14 cellular contexts compared by ENCODE assay signal in the genomic region with DNA sequence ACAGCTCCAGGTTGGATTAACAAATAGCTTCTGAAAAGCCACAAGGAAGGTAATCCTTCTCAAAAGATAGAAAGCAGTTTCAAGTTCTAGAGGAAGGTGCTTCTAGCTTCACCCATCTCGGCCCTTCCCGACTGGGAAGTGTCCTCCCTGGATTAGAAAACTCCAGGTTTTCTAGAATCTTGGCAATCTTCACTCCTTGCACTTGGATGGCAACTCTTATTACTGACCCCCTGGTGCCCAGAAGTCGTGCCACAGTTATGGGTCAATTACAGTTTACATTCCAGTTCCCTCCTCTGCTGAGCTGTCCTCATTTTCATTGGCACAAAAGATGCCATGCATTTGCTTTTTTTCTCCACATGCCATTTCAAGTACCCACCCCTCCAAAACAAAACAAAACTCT.
DNase-seq lines count a peak whose midpoint lies in the region; ATAC-seq and TF ChIP-seq lines count a peak whose summit lies in the region.
"Had no signal": no experiment of that assay in that cellular context is flagged by ENCODE, and none has a peak within 500 bp of the region (broad histone marks: within the 10 kb centered on the region; RNA-seq: fewer than 3 reads in every experiment).

No MANE protein-coding gene starts in this region.

- TF ChIP-seq CTCF in liver (IDR thresholded peaks at IDR 0.05; ENCODE audit: low read depth, low read length, missing input control) (no peak), right lobe of liver (IDR thresholded peaks at IDR 0.05) (no peak), parathyroid adenoma (IDR thresholded peaks at IDR 0.05) (no peak)

- H3K4me1 ChIP-seq in liver (ENCODE audit: control insufficient read depth in 4 of 4, insufficient read depth in 4 of 4, low read length in 3 of 4), result no peaks in the 10 kb centered on the region
- peaks cover 0 to 7% (median 0%) of the 10 kb centered on the region in 4 donors for H3K4me1 ChIP-seq in right lobe of liver
- peaks cover 11 to 22% of the 10 kb centered on the region in 2 donors for H3K4me1 ChIP-seq in duodenal mucosa (ENCODE audit: control insufficient read depth in 1 of 2, insufficient read depth in 2 of 2, low read length in 2 of 2)
- peaks cover 10% of the 10 kb centered on the region for H3K4me1 ChIP-seq in parathyroid adenoma

- peaks cover 11% of the 10 kb centered on the region for H3K79me2 ChIP-seq in parathyroid adenoma

- H3K36me3 ChIP-seq in liver (ENCODE audit: control insufficient read depth in 4 of 4, insufficient read depth in 3 of 4, low read depth in 1 of 4, low read length in 3 of 4), result peaks cover 0 to 14% (median 3%) of the 10 kb centered on the region in 4 donors
- H3K36me3 ChIP-seq in right lobe of liver, result peaks cover 0 to 4% (median 0%) of the 10 kb centered on the region in 4 donors
- H3K36me3 ChIP-seq in duodenal mucosa (ENCODE audit: control insufficient read depth in 1 of 2, insufficient read depth in 2 of 2, low read length in 2 of 2), result peaks cover 6 to 28% of the 10 kb centered on the region in 2 donors
- H3K36me3 ChIP-seq in parathyroid adenoma (ENCODE audit: control insufficient read depth, insufficient read depth, low read length), result no peaks in the 10 kb centered on the region

- DNase-seq in right lobe of liver (no peak), OCI-M1 (lab: John Stamatoyannopoulos, UW) (no peak), NCI-H524 treated with DMSO at 0.1 percent for 48 hours (lab: John Stamatoyannopoulos, UW) (no peak), middle frontal gyrus (ENCODE audit: extremely low spot score, low spot score) (no peak)
- DNase-seq: activated CD4-positive, alpha-beta T cell treated with anti-CD3 and anti-CD28 coated beads, Interleukin-2, amount 50 U/mL, for 48 hours; DMS53; effector memory CD4-positive, alpha-beta T cell; naive B cell; NCI-H1436 had no signal

- 76% methylated on average over 3 of the region's 3 CpGs for WGBS in liver
- WGBS in right lobe of liver (ENCODE audit: insufficient coverage, low coverage, low lambda C conversion rate, missing lambda C conversion rate), result 50% methylated on average over 2 of the region's 3 CpGs

- H3K4me3 ChIP-seq in liver (ENCODE audit: low read depth in 1 of 3, low read length in 3 of 3), result no peak overlapping the region
- no peak overlapping the region for H3K4me3 ChIP-seq in right lobe of liver
- no peak overlapping the region for H3K4me3 ChIP-seq in duodenal mucosa (ENCODE audit: low read depth in 1 of 2, low read length in 2 of 2)
- no peak overlapping the region for H3K4me3 ChIP-seq in parathyroid adenoma (ENCODE audit: low read depth, low read length)

- H2AFZ ChIP-seq in parathyroid adenoma, result no peak overlapping the region

- H3K27ac ChIP-seq in liver (ENCODE audit: low read depth in 1 of 2, low read length in 2 of 2) (peak overlapping the region; percentile 44 to 66), right lobe of liver (peak overlapping the region in 1 of 3 donors; percentile 61), duodenal mucosa (ENCODE audit: low read depth, low read length) (peak overlapping the region; percentile 34), parathyroid adenoma (peak overlapping the region; percentile 8)

- H3K9ac ChIP-seq in liver (ENCODE audit: low read depth in 1 of 2, low read length in 2 of 2) (peak overlapping the region in 1 of 2 donors; percentile 14), duodenal mucosa (ENCODE audit: low read depth in 1 of 2, low read length in 2 of 2) (peak overlapping the region in 1 of 2 donors; percentile 27), parathyroid adenoma (no peak overlapping the region)

- H3K9me3 ChIP-seq in liver (ENCODE audit: control insufficient read depth in 4 of 4, low read length in 3 of 4) (no peaks in the 10 kb centered on the region), right lobe of liver (no peaks in the 10 kb centered on the region), duodenal mucosa (ENCODE audit: control insufficient read depth in 1 of 2, low read length in 2 of 2) (no peaks in the 10 kb centered on the region), parathyroid adenoma (ENCODE audit: control insufficient read depth, low read length) (no peaks in the 10 kb centered on the region)

- no peak for TF ChIP-seq POLR2A in right lobe of liver (IDR thresholded peaks at IDR 0.05)

- H3K27me3 ChIP-seq in liver (ENCODE audit: control insufficient read depth in 4 of 4, insufficient read depth in 4 of 4, low read length in 3 of 4) (no peaks in the 10 kb centered on the region), right lobe of liver (no peaks in the 10 kb centered on the region), duodenal mucosa (ENCODE audit: control insufficient read depth in 1 of 2, insufficient read depth in 2 of 2, low read length in 2 of 2) (no peaks in the 10 kb centered on the region), parathyroid adenoma (ENCODE audit: control insufficient read depth, insufficient read depth, low read length) (no peaks in the 10 kb centered on the region)

- intact Hi-C loops in right lobe of liver (cut with DNase I), result loop anchor here in 1 of 2 donors (10.0 kb wide), 1 partner anchor 133 kb away; no protein-coding TSS in a partner anchor

- TF ChIP-seq RAD21 in liver (IDR thresholded peaks at IDR 0.05), result no peak

- peak overlapping the region; percentile 3 for H3K4me2 ChIP-seq in parathyroid adenoma (ENCODE audit: low read length)

- no peak for ATAC-seq in right lobe of liver
- no peak for ATAC-seq in esophagus mucosa
- ATAC-seq: stimulated activated effector memory CD8-positive, alpha-beta T cell treated with anti-CD3 and anti-CD28 coated beads, Interleukin-12 subunit alpha, Interleukin-12 subunit beta, amount 100 ng/mL, for 72 hours had no signal

TF ChIP-seq in liver, 16 proteins besides CTCF, POLR2A, EP300 and RAD21:
- TF ChIP-seq FOXA2 (IDR thresholded peaks at IDR 0.05) (no peak), RXRA (IDR thresholded peaks at IDR 0.05) (no peak), TAF1 (conservative IDR thresholded peaks at IDR 0.05) (no peak), HNF4G (IDR thresholded peaks at IDR 0.05) (no peak), YY1 (IDR thresholded peaks at IDR 0.05) (no peak)
- TF ChIP-seq, protein P1, sequence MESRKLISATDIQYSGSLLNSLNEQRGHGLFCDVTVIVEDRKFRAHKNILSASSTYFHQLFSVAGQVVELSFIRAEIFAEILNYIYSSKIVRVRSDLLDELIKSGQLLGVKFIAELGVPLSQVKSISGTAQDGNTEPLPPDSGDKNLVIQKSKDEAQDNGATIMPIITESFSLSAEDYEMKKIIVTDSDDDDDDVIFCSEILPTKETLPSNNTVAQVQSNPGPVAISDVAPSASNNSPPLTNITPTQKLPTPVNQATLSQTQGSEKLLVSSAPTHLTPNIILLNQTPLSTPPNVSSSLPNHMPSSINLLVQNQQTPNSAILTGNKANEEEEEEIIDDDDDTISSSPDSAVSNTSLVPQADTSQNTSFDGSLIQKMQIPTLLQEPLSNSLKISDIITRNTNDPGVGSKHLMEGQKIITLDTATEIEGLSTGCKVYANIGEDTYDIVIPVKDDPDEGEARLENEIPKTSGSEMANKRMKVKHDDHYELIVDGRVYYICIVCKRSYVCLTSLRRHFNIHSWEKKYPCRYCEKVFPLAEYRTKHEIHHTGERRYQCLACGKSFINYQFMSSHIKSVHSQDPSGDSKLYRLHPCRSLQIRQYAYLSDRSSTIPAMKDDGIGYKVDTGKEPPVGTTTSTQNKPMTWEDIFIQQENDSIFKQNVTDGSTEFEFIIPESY (IDR thresholded peaks at IDR 0.05), result no peak
